8 cellular contexts compared by ENCODE assay signal in genomic region chr10:79139124-79139835, GRCh38.
DNase-seq lines count a peak whose midpoint lies in the region; ATAC-seq and TF ChIP-seq lines count a peak whose summit lies in the region.
"Had no signal": no experiment of that assay in that cellular context is flagged by ENCODE, and none has a peak within 500 bp of the region (broad histone marks: within the 10 kb centered on the region; RNA-seq: fewer than 3 reads in every experiment).

No MANE protein-coding gene starts in this region.

- no peak overlapping the region for H3K18ac ChIP-seq in mesendoderm (ENCODE audit: low read length)

- TF ChIP-seq POLR2A in thyroid gland (IDR thresholded peaks at IDR 0.05) = no peak

- peaks cover 10% of the 10 kb centered on the region for H3K79me2 ChIP-seq in mesendoderm (ENCODE audit: control insufficient read depth, insufficient read depth, low read length)

- no peak overlapping the region for H3K4me3 ChIP-seq in mesendoderm (ENCODE audit: low read length)
- no peak overlapping the region for H3K4me3 ChIP-seq in thyroid gland (replicated peaks in 1 of 3)

- H3K27me3 ChIP-seq in mesendoderm (ENCODE audit: insufficient read depth, low read length, poor library complexity) = no peaks in the 10 kb centered on the region
- no peaks in the 10 kb centered on the region for H3K27me3 ChIP-seq in thyroid gland

- no peak overlapping the region for H3K4ac ChIP-seq in mesendoderm (ENCODE audit: low read depth, low read length)

- H3K4me2 ChIP-seq in mesendoderm (ENCODE audit: low read length) = no peak overlapping the region

- no peak overlapping the region for H2BK5ac ChIP-seq in mesendoderm (ENCODE audit: low read length)

- H3K4me1 ChIP-seq in mesendoderm (ENCODE audit: control insufficient read depth, low read depth, low read length) (peaks cover 9% of the 10 kb centered on the region), thyroid gland (peaks cover 51 to 77% of the 10 kb centered on the region in 2 donors)

- no peak overlapping the region for H3K27ac ChIP-seq in mesendoderm (ENCODE audit: low read depth, low read length)
- H3K27ac ChIP-seq in thyroid gland = peak overlapping the region; percentile 39 to 66 (median 58)

- no peaks in the 10 kb centered on the region for H3K9me3 ChIP-seq in thyroid gland

- no peak overlapping the region for H4K5ac ChIP-seq in mesendoderm (ENCODE audit: low read length)

- peak; percentile 34 for DNase-seq in NCI-H2227 treated with DMSO at 0.1 percent for 48 hours (lab: John Stamatoyannopoulos, UW)
- DNase-seq in dermis blood vessel endothelial cell = peak; percentile 48
- no peak for DNase-seq in mesendoderm
- DNase-seq in thyroid gland = no peak
- DNase-seq: NCI-H2171 had no signal

- H3K36me3 ChIP-seq in mesendoderm (ENCODE audit: control insufficient read depth, insufficient read depth, low read length) (peaks cover 3% of the 10 kb centered on the region), thyroid gland (peaks cover 0 to 12% of the 10 kb centered on the region in 2 donors)

- no peak overlapping the region for H3K9ac ChIP-seq in mesendoderm (ENCODE audit: low read length)

- peaks cover 48% of the 10 kb centered on the region for H3K79me1 ChIP-seq in mesendoderm (ENCODE audit: low read length)

- peak overlapping the region; percentile 22 for H3K56ac ChIP-seq in mesendoderm (ENCODE audit: low read length)

- ATAC-seq in HG02981 (IDR thresholded peaks at IDR 0.05; ENCODE audit: unreplicated experiment) (no peak), HG03175 (IDR thresholded peaks at IDR 0.05; ENCODE audit: unreplicated experiment) (no peak), GM21526 (IDR thresholded peaks at IDR 0.05; ENCODE audit: low FRiP score, unreplicated experiment) (no peak)

- H2AK5ac ChIP-seq in mesendoderm (ENCODE audit: low read length) = no peak overlapping the region

- TF ChIP-seq CTCF in thyroid gland (IDR thresholded peaks at IDR 0.05) = no peak

- no CpG with 5 or more reads among the region's 26 CpGs for WGBS in mesendoderm (ENCODE audit: extremely low coverage, insufficient coverage, low lambda C conversion rate)
- 61 to 62% methylated on average over 26 of the region's 26 CpGs for WGBS in thyroid gland, 2 donors

- no peak overlapping the region for H2BK120ac ChIP-seq in mesendoderm (ENCODE audit: low read depth, low read length)

- no peak overlapping the region for H4K8ac ChIP-seq in mesendoderm (ENCODE audit: low read depth, low read length)

- intact Hi-C loops in thyroid gland (cut with DNase I) = loop anchor here (10.0 kb wide), 1 partner anchor 64 kb away; no protein-coding TSS in a partner anchor

- H3K23ac ChIP-seq in mesendoderm (ENCODE audit: low read length) = no peak overlapping the region

- no peak overlapping the region for H2BK15ac ChIP-seq in mesendoderm (replicated peaks; ENCODE audit: low read depth)

Comparison
In these comparisons a context has a peak if more than half of its experiments do, and no peak if none do; other contexts are left out.
1. DNase-seq: peak in NCI-H2227 treated with DMSO at 0.1 percent for 48 hours (single experiment) and dermis blood vessel endothelial cell (single experiment); none in mesendoderm (single experiment) and thyroid gland (0 of 2).